Comparison of ENCODE assay signal across 10 cellular contexts in the genomic region with DNA sequence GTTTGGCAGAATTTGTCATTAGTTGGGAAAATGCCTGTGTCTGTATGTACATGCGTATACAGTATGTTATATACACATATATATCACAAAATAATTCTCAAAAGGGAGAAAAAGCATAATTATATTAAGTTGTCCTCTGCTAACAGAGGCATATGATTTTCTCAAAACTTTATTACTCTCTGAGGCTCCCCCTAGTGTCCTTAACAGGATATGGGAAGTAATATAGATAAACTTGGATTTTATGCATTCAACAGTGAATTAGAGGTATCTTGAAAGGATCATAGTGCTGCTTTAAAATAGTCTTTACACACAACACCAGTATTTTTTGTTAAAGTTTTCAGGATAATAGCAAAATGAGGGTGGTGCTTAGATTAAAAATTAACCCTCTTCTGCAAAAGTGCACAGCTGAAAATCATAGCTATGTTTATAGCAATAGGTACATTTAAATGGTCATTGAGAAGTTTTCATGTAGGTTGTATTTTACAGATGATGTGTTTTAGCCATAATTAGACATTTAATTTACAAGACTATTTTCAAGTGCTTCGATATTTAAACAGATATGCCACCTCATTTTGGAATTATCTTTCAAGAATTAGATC.
DNase-seq lines count a peak whose midpoint lies in the region; ATAC-seq and TF ChIP-seq lines count a peak whose summit lies in the region.
"Had no signal": no experiment of that assay in that cellular context is flagged by ENCODE, and none has a peak within 500 bp of the region (broad histone marks: within the 10 kb centered on the region; RNA-seq: fewer than 3 reads in every experiment).

No MANE protein-coding gene starts in this region.

- ATAC-seq in upper lobe of left lung (ENCODE audit: low FRiP score in 2 of 2) (peak in 1 of 2 donors; percentile 26), HG03135 (IDR thresholded peaks at IDR 0.05; ENCODE audit: unreplicated experiment) (no peak), HG03175 (IDR thresholded peaks at IDR 0.05; ENCODE audit: unreplicated experiment) (no peak)

- peak; percentile 41 for TF ChIP-seq CTCF in MCF 10A (IDR thresholded peaks at IDR 0.05; ENCODE audit: unreplicated experiment)
- peak in 1 of 3 donors; percentile 21 for TF ChIP-seq CTCF in breast epithelium (IDR thresholded peaks at IDR 0.05)
- peak; percentile 81 for TF ChIP-seq CTCF in OCI-LY7 (conservative IDR thresholded peaks at IDR 0.05; ENCODE audit: low read length)
- peak in 4 of 6 experiments; percentile 12 to 31 (median 26) for TF ChIP-seq CTCF in upper lobe of left lung (IDR thresholded peaks at IDR 0.05)

- no peaks in the 10 kb centered on the region for H3K9me2 ChIP-seq in OCI-LY7 (ENCODE audit: insufficient read depth, low read length)

- WGBS in upper lobe of left lung, 2 donors, result 59 to 80% methylated on average over 2 of the region's 2 CpGs

- POLR2A ChIA-PET in MCF 10A (lab: Yijun Ruan, JAX), result interaction anchor here (0.7 kb wide), 1 partner anchor 155 kb away, joined by 3 read pairs; no protein-coding TSS in a partner anchor
- POLR2A ChIA-PET in OCI-LY7 (lab: Charles Lee), result interaction anchor here (0.7 kb wide), 1 partner anchor 30 kb away, joined by 3 read pairs; no protein-coding TSS in a partner anchor

- H3K27ac Mint-ChIP-seq in MCF 10A (ENCODE audit: low read depth, unreplicated experiment), result no peak overlapping the region
- H3K27ac Mint-ChIP-seq: IgD-negative memory B cell had no signal

- H3K36me3 ChIP-seq in breast epithelium (no peaks in the 10 kb centered on the region), OCI-LY7 (ENCODE audit: insufficient read depth, low read length) (no peaks in the 10 kb centered on the region), upper lobe of left lung (no peaks in the 10 kb centered on the region)
- H3K36me3 ChIP-seq: neutrophil had no signal

- H3K9me3 Mint-ChIP-seq in MCF 10A (ENCODE audit: unreplicated experiment), result no peaks in the 10 kb centered on the region

- TF ChIP-seq POLR2A in breast epithelium (IDR thresholded peaks at IDR 0.05), result no peak
- TF ChIP-seq POLR2A in upper lobe of left lung (IDR thresholded peaks at IDR 0.05), result no peak

- H3K27me3 Mint-ChIP-seq in MCF 10A (ENCODE audit: insufficient read depth, unreplicated experiment), result peaks cover 29% of the 10 kb centered on the region
- H3K27me3 Mint-ChIP-seq: IgD-negative memory B cell had no signal

- H3K4me2 ChIP-seq in OCI-LY7 (ENCODE audit: low read length), result no peak overlapping the region

- H3K4me1 Mint-ChIP-seq in MCF 10A (ENCODE audit: insufficient read depth, unreplicated experiment), result no peaks in the 10 kb centered on the region

- BruUV-seq in MCF 10A (replicated peaks; lab: Mats Ljungman, UMichigan) (no TSS peak), OCI-LY7 (replicated peaks; lab: Mats Ljungman, UMichigan) (no TSS peak)

- intact Hi-C loops in MCF 10A (cut with micrococcal nuclease) (loop anchor here (2.0 kb wide), 1 partner anchor 217 kb away; no protein-coding TSS in a partner anchor), breast epithelium (cut with DNase I; ENCODE audit: low total_unique reads) (no loop called here), OCI-LY7 (cut with micrococcal nuclease; ENCODE audit: unreplicated experiment) (no loop called here)

- H3K4me1 ChIP-seq in breast epithelium, result no peaks in the 10 kb centered on the region
- no peaks in the 10 kb centered on the region for H3K4me1 ChIP-seq in OCI-LY7 (ENCODE audit: insufficient read depth, low read length, poor library complexity, severe bottlenecking)
- H3K4me1 ChIP-seq in upper lobe of left lung, result no peaks in the 10 kb centered on the region

- H3K79me2 ChIP-seq in OCI-LY7 (ENCODE audit: insufficient read depth, low read depth, low read length), result no peaks in the 10 kb centered on the region

- DNase-seq in MCF 10A (ENCODE audit: unreplicated experiment) (peak; percentile 27), breast epithelium (ENCODE audit: low spot score in 2 of 2) (no peak), OCI-LY7 (ENCODE audit: low spot score) (peak; percentile 10), fibroblast of peridontal ligament (ENCODE audit: extremely low read depth) (peak; percentile 22), upper lobe of left lung (no peak), H4 (ENCODE audit: low spot score) (no peak)

- no peaks in the 10 kb centered on the region for H3K36me3 Mint-ChIP-seq in MCF 10A (ENCODE audit: insufficient read depth, unreplicated experiment)
- H3K36me3 Mint-ChIP-seq: IgD-negative memory B cell had no signal

- CTCF ChIA-PET in MCF 10A (lab: Yijun Ruan, JAX), result interaction anchor here (0.5 to 2.1 kb wide), 11 partner anchors 9 to 775 kb away, joined by 3 to 9 read pairs (median 3); no protein-coding TSS in a partner anchor
- CTCF ChIA-PET in OCI-LY7 (lab: Charles Lee; ENCODE audit: unreplicated experiment), result no interaction called here

- H3K9me3 ChIP-seq in breast epithelium (no peaks in the 10 kb centered on the region), OCI-LY7 (ENCODE audit: low read length) (no peaks in the 10 kb centered on the region), upper lobe of left lung (no peaks in the 10 kb centered on the region)
- H3K9me3 ChIP-seq: neutrophil had no signal

- H3K27ac ChIP-seq in breast epithelium (no peak overlapping the region), OCI-LY7 (ENCODE audit: low read depth, low read length, poor library complexity, severe bottlenecking) (no peak overlapping the region), upper lobe of left lung (no peak overlapping the region)
- H3K27ac ChIP-seq: neutrophil had no signal

- TF ChIP-seq EP300 in upper lobe of left lung (IDR thresholded peaks at IDR 0.05), result no peak

- H4K20me1 ChIP-seq in OCI-LY7 (ENCODE audit: insufficient read depth, low read length), result no peaks in the 10 kb centered on the region

- H3K27me3 ChIP-seq in breast epithelium (no peaks in the 10 kb centered on the region), upper lobe of left lung (no peaks in the 10 kb centered on the region)
- H3K27me3 ChIP-seq: neutrophil had no signal

- no peak overlapping the region for H2AFZ ChIP-seq in OCI-LY7 (ENCODE audit: low read length)

- no peak overlapping the region for H3K4me3 Mint-ChIP-seq in MCF 10A (ENCODE audit: unreplicated experiment)
- H3K4me3 Mint-ChIP-seq: IgD-negative memory B cell had no signal

- H3K4me3 ChIP-seq in breast epithelium (no peak overlapping the region), OCI-LY7 (ENCODE audit: low read depth, low read length, poor library complexity, severe bottlenecking) (no peak overlapping the region), upper lobe of left lung (no peak overlapping the region)

Comparison
In these comparisons a context has a peak if more than half of its experiments do, and no peak if none do; other contexts are left out.
1. DNase-seq: peak in MCF 10A (single experiment), OCI-LY7 (single experiment) and fibroblast of peridontal ligament (single experiment); none in breast epithelium (0 of 2), upper lobe of left lung (0 of 2) and H4 (single experiment).